Comparison of ENCODE assay signal across 8 cellular contexts in genomic region chr11:569273-569885, GRCh38. TPM values are rescaled to one million over a fixed set of nuclear protein-coding genes. Genes with fewer than 3 reads are reported as not detected.
DNase-seq lines count a peak whose midpoint lies in the region; ATAC-seq and TF ChIP-seq lines count a peak whose summit lies in the region.

No MANE protein-coding gene starts in this region.

- peaks cover 13 to 34% (median 31%) of the 10 kb centered on the region in 4 donors for H3K4me1 ChIP-seq in stomach

- H3K4me1 Mint-ChIP-seq in HFFc6 (ENCODE audit: low read depth) (no peaks in the 10 kb centered on the region; the same call in 1 of the 2 replicates), immature natural killer cell (peaks cover 0 to 5% of the 10 kb centered on the region in 2 donors)
- H3K4me1 Mint-ChIP-seq in activated naive CD8-positive, alpha-beta T cell treated with anti-CD3 and anti-CD28 coated beads, Interleukin-2, amount 50 U/mL, for 24 hours: peaks cover 11% of the 10 kb centered on the region

- no peak for ATAC-seq in activated naive CD8-positive, alpha-beta T cell treated with anti-CD3 and anti-CD28 coated beads, Interleukin-2, amount 50 U/mL, for 24 hours
- no peak for ATAC-seq in GM21390 (IDR thresholded peaks at IDR 0.05; ENCODE audit: unreplicated experiment)
- ATAC-seq in HG02885 (IDR thresholded peaks at IDR 0.05; ENCODE audit: poor library complexity, unreplicated experiment): no peak

- no peak for TF ChIP-seq EP300 in stomach (IDR thresholded peaks at IDR 0.05)

- intact Hi-C loops in stomach (cut with DNase I; ENCODE audit: low total_unique reads): no loop called here

- DNase-seq in HFFc6: no peak
- no peak for DNase-seq in activated naive CD8-positive, alpha-beta T cell treated with anti-CD3 and anti-CD28 coated beads, Interleukin-2, amount 50 U/mL, for 24 hours
- no peak for DNase-seq in immature natural killer cell
- DNase-seq in stomach: peak; percentile 49
- no peak for DNase-seq in GF-D8 (lab: John Stamatoyannopoulos, UW)
- DNase-seq in activated CD4-positive, alpha-beta T cell treated with anti-CD3 and anti-CD28 coated beads, Interleukin-2, amount 50 U/mL, for 1 hour: no peak

- H3K27ac Mint-ChIP-seq in HFFc6 (peak overlapping the region; percentile 49; the same call in 1 of the 2 replicates), immature natural killer cell (peak overlapping the region in 2 of 6 donors; percentile 40 to 72)
- H3K27ac Mint-ChIP-seq in activated naive CD8-positive, alpha-beta T cell treated with anti-CD3 and anti-CD28 coated beads, Interleukin-2, amount 50 U/mL, for 24 hours: peak overlapping the region; percentile 64

- H3K27me3 ChIP-seq in stomach: peaks cover 0 to 10% (median 0%) of the 10 kb centered on the region in 3 donors

- no peak for TF ChIP-seq CTCF in HFFc6 (IDR thresholded peaks at IDR 0.05)
- TF ChIP-seq CTCF in stomach (IDR thresholded peaks at IDR 0.05): no peak

- H3K4me3 ChIP-seq in stomach: peak overlapping the region; percentile 62 to 69 (median 64)

- H3K9me3 ChIP-seq in stomach: no peaks in the 10 kb centered on the region

- H3K9me3 Mint-ChIP-seq in HFFc6 (no peaks in the 10 kb centered on the region), immature natural killer cell (no peaks in the 10 kb centered on the region)
- H3K9me3 Mint-ChIP-seq in activated naive CD8-positive, alpha-beta T cell treated with anti-CD3 and anti-CD28 coated beads, Interleukin-2, amount 50 U/mL, for 24 hours: no peaks in the 10 kb centered on the region

- no peak for TF ChIP-seq POLR2A in stomach (IDR thresholded peaks at IDR 0.05)

- H3K27me3 Mint-ChIP-seq in HFFc6 (ENCODE audit: insufficient read depth): peaks cover 3% of the 10 kb centered on the region; the same call in 1 of the 2 replicates
- peaks cover 2% of the 10 kb centered on the region for H3K27me3 Mint-ChIP-seq in activated naive CD8-positive, alpha-beta T cell treated with anti-CD3 and anti-CD28 coated beads, Interleukin-2, amount 50 U/mL, for 24 hours
- peaks cover 0 to 5% (median 3%) of the 10 kb centered on the region in 3 donors for H3K27me3 Mint-ChIP-seq in immature natural killer cell (ENCODE audit: low read depth in 3 of 3)

- 30 to 52% (median 37%) methylated on average over 17 to 28 of the region's 28 CpGs for WGBS in stomach, 5 donors

- no peaks in the 10 kb centered on the region for H3K36me3 Mint-ChIP-seq in HFFc6 (ENCODE audit: low read depth)
- H3K36me3 Mint-ChIP-seq in activated naive CD8-positive, alpha-beta T cell treated with anti-CD3 and anti-CD28 coated beads, Interleukin-2, amount 50 U/mL, for 24 hours (ENCODE audit: low read depth): no peaks in the 10 kb centered on the region
- H3K36me3 Mint-ChIP-seq in immature natural killer cell: no peaks in the 10 kb centered on the region

- H3K27ac ChIP-seq in stomach: peak overlapping the region; percentile 80 to 92 (median 89)

- H3K36me3 ChIP-seq in stomach: peaks cover 0 to under 1% (median 0%) of the 10 kb centered on the region in 4 donors

- peak overlapping the region; percentile 77 for H3K4me3 Mint-ChIP-seq in HFFc6
- H3K4me3 Mint-ChIP-seq in activated naive CD8-positive, alpha-beta T cell treated with anti-CD3 and anti-CD28 coated beads, Interleukin-2, amount 50 U/mL, for 24 hours: peak overlapping the region; percentile 80
- H3K4me3 Mint-ChIP-seq in immature natural killer cell: peak overlapping the region; percentile 74 to 79 (median 78)

RNA-seq across cellular contexts. Expression of gene PHRF1, which starts 6.9 kb away (rescaled TPM):
- 10 to 100 TPM; 23.8 to 27.5 (median 24.8) TPM for total RNA-seq in HFFc6 (2021; fragmentation: NEBNext Ultra II Directional; extraction: Animal tissue kit (Norgen Biotek cat#: 25700))
- polyA plus RNA-seq in immature natural killer cell (10 to 100 TPM in 1 of 3 donors, 1 to 10 TPM in 2; 4.0 to 17.5 (median 5.4) TPM), stomach (10 to 100 TPM in 1 of 3 donors, 1 to 10 TPM in 2; 7.9 to 14.8 (median 9.4) TPM)
- total RNA-seq in stomach: 10 to 100 TPM; 17.5 to 60.8 (median 29.9) TPM

RNA-seq across cellular contexts. Expression of gene RASSF7, which starts 8.6 kb away (rescaled TPM):
- 10 to 100 TPM; 10.1 to 18.8 (median 12.7) TPM for total RNA-seq in HFFc6 (2021; fragmentation: NEBNext Ultra II Directional; extraction: Animal tissue kit (Norgen Biotek cat#: 25700))
- 10 to 100 TPM; 20.3 to 31.9 (median 31.5) TPM for polyA plus RNA-seq in immature natural killer cell
- 100 to 1,000 TPM in 2 of 5 donors, 10 to 100 TPM in 3; 16.7 to 330 (median 86.6) TPM for total RNA-seq in stomach
- 100 to 1,000 TPM in 2 of 3 donors, 10 to 100 TPM in 1; 73.0 to 121 (median 103) TPM for polyA plus RNA-seq in stomach

RNA-seq across cellular contexts. Expression of gene LMNTD2, which starts 8.8 kb away (rescaled TPM):
- total RNA-seq in HFFc6 (2021; fragmentation: NEBNext Ultra II Directional; extraction: Animal tissue kit (Norgen Biotek cat#: 25700)): 1 to 10 TPM in 3 of 6 experiments, under 1 TPM in 3; 0.37 to 2.3 (median 0.97) TPM
- under 1 TPM; 0.54 to 0.95 (median 0.66) TPM for polyA plus RNA-seq in immature natural killer cell
- 10 to 100 TPM in 3 of 5 donors, 1 to 10 TPM in 1, under 1 TPM in 1; 0.55 to 92.7 (median 12.8) TPM for total RNA-seq in stomach
- polyA plus RNA-seq in stomach: 1 to 10 TPM; 6.3 to 9.2 (median 7.2) TPM

RNA-seq across cellular contexts. Expression of gene LRRC56, which starts 32.1 kb away (rescaled TPM):
- total RNA-seq in HFFc6 (2021; fragmentation: NEBNext Ultra II Directional; extraction: Animal tissue kit (Norgen Biotek cat#: 25700)): under 1 TPM; 0.23 to 0.83 (median 0.55) TPM
- polyA plus RNA-seq in immature natural killer cell (under 1 TPM in 2 of 3 donors, not detected in 1; 0.27 to 0.89 TPM), stomach (1 to 10 TPM; 2.1 to 2.9 (median 2.9) TPM)
- 1 to 10 TPM in 3 of 5 donors, under 1 TPM in 1, not detected in 1; 0.18 to 8.1 (median 3.3) TPM for total RNA-seq in stomach

RNA-seq across cellular contexts. Expression of gene HRAS, which starts 34.0 kb away (rescaled TPM):
- total RNA-seq in HFFc6 (2021; fragmentation: NEBNext Ultra II Directional; extraction: Animal tissue kit (Norgen Biotek cat#: 25700)): 100 to 1,000 TPM; 102 to 125 (median 107) TPM
- polyA plus RNA-seq in immature natural killer cell: 10 to 100 TPM; 16.7 to 26.8 (median 18.6) TPM
- 10 to 100 TPM; 14.2 to 87.5 (median 21.6) TPM for total RNA-seq in stomach
- 100 to 1,000 TPM; 108 to 181 (median 131) TPM for polyA plus RNA-seq in stomach
